30 cellular contexts compared by ENCODE assay signal in genomic region chrX:65331371-65331770, GRCh38.
DNase-seq lines count a peak whose midpoint lies in the region; ATAC-seq, FAIRE-seq and TF ChIP-seq lines count a peak whose summit lies in the region.
"Had no signal": no experiment of that assay in that cellular context is flagged by ENCODE, and none has a peak within 500 bp of the region (broad histone marks: within the 10 kb centered on the region; RNA-seq: fewer than 3 reads in every experiment).

No MANE protein-coding gene starts in this region.

- intact Hi-C loops in aorta (cut with DNase I), result no loop called here

- H3K36me3 ChIP-seq in HEK293 (ENCODE audit: control insufficient read depth in 2 of 2, insufficient read depth in 1 of 2, low read length in 2 of 2) (no peaks in the 10 kb centered on the region), aorta (ENCODE audit: control insufficient read depth in 1 of 2, insufficient read depth in 2 of 2, low read length in 1 of 2) (no peaks in the 10 kb centered on the region)
- H3K36me3 ChIP-seq: BE2C; BLaER1; BLaER1 treated with 17β-estradiol and CSF1 and Interleukin-3, amounts not matched to agents 10 nM and 100 nM had no signal

- no peak for TF ChIP-seq EP300 in A549 (IDR thresholded peaks at IDR 0.05)

- POLR2A ChIA-PET in A549 (lab: Yijun Ruan, JAX) (no interaction called here), HEK293 (lab: Yijun Ruan, JAX) (no interaction called here)

- H3K27me3 ChIP-seq in aorta (ENCODE audit: control insufficient read depth in 1 of 2, insufficient read depth in 2 of 2, low read length in 1 of 2), result no peaks in the 10 kb centered on the region
- H3K27me3 ChIP-seq: BE2C had no signal

- no peak for TF ChIP-seq POLR2A in A549 (IDR thresholded peaks at IDR 0.05; ENCODE audit: low read length)

- H3K9me3 ChIP-seq in A549 (no peaks in the 10 kb centered on the region), HEK293 (ENCODE audit: control insufficient read depth, insufficient read depth, low read depth, low read length) (no peaks in the 10 kb centered on the region), aorta (ENCODE audit: control insufficient read depth, low read length) (peaks cover 2% of the 10 kb centered on the region)
- H3K9me3 ChIP-seq: BE2C, Caco-2 had no signal

- DNase-seq in A549 (ENCODE audit: low read depth in 1 of 2, low spot score in 1 of 2) (no peak), aorta (no peak)
- no peak for DNase-seq in activated CD4-positive, alpha-beta T cell treated with anti-CD3 and anti-CD28 coated beads for 4 hours
- DNase-seq: 8988T; ACHN; AML-193; BE2C; C1 segment of cervical spinal cord; Caco-2; Calu3; CD4-positive, alpha-beta memory T cell; CD4-positive, alpha-beta T cell; CD4-positive, CD25-positive, alpha-beta regulatory T cell; CD8-positive, alpha-beta memory T cell; CD8-positive, alpha-beta T cell; COR-L47; DMS 273 treated with DMSO at 0.1 percent for 48 hours; DMS153; DMS53; DMS79; DMS79 treated with DMSO at 0.1 percent for 48 hours; DND-41; EL had no signal

- H3K4me1 ChIP-seq in A549 (no peaks in the 10 kb centered on the region), HEK293 (ENCODE audit: control insufficient read depth, insufficient read depth, low read length) (no peaks in the 10 kb centered on the region), aorta (ENCODE audit: control insufficient read depth in 1 of 2, insufficient read depth in 2 of 2, low read length in 2 of 2) (no peaks in the 10 kb centered on the region)
- H3K4me1 ChIP-seq: BE2C; BLaER1; BLaER1 treated with 17β-estradiol and CSF1 and Interleukin-3, amounts not matched to agents 10 nM and 100 nM; Caco-2 had no signal

- 0% methylated on average over 1 of the region's 1 CpG for WGBS in A549 (ENCODE audit: missing lambda C conversion rate)
- 72 to 84% methylated on average over 1 of the region's 1 CpG for WGBS in aorta, 2 donors

- ATAC-seq in A549 (no peak), aorta (ENCODE audit: low FRiP score) (no peak)
- ATAC-seq: CD8-positive, alpha-beta T cell had no signal

- no peak for TF ChIP-seq RAD21 in A549 (conservative IDR thresholded peaks at IDR 0.05 in 1 of 2, IDR thresholded peaks at IDR 0.05 in 1 of 2)

- H3K4me3 ChIP-seq in A549 (no peak overlapping the region), HEK293 (ENCODE audit: low read depth, low read length) (no peak overlapping the region), aorta (ENCODE audit: low read length in 2 of 2) (no peak overlapping the region)
- H3K4me3 ChIP-seq: BLaER1; BLaER1 treated with 17β-estradiol and CSF1 and Interleukin-3, amounts not matched to agents 10 nM and 100 nM had no signal

- CTCF ChIA-PET in A549 (lab: Yijun Ruan, JAX), result no interaction called here
- CTCF ChIA-PET in HEK293 (lab: Yijun Ruan, JAX), result interaction anchor here (0.5 kb wide), 1 partner anchor 17 kb away, joined by 3 read pairs; no protein-coding TSS in a partner anchor

- no peak overlapping the region for H3K27ac ChIP-seq in A549
- H3K27ac ChIP-seq in HEK293 (ENCODE audit: extremely low read depth, low read depth, low read length), result no peak overlapping the region
- H3K27ac ChIP-seq in aorta (ENCODE audit: low read depth in 1 of 2, low read length in 2 of 2), result no peak overlapping the region
- H3K27ac ChIP-seq: 22Rv1; BLaER1; BLaER1 treated with 17β-estradiol and CSF1 and Interleukin-3, amounts not matched to agents 10 nM and 100 nM; C4-2B had no signal

- no peak overlapping the region for H3K4me2 ChIP-seq in A549
- H3K4me2 ChIP-seq: BLaER1; BLaER1 treated with 17β-estradiol and CSF1 and Interleukin-3, amounts not matched to agents 10 nM and 100 nM had no signal

- FAIRE-seq in A549 (lab: Jason Lieb, UNC), result no peak
- FAIRE-seq: A204.1, D721Med had no signal

- TF ChIP-seq CTCF in A549 (IDR thresholded peaks at IDR 0.05) (no peak), HEK293 (tag by site-specific recombination; IDR thresholded peaks at IDR 0.05) (no peak)

TF ChIP-seq in A549, 52 proteins besides CTCF, POLR2A, EP300 and RAD21:
- TF ChIP-seq RFX5 (IDR thresholded peaks at IDR 0.05) (no peak), ZC3H11A (IDR thresholded peaks at IDR 0.05) (peak; percentile 77)

TF ChIP-seq in HEK293, 187 proteins besides CTCF, POLR2A, EP300 and RAD21 (continues in another document):
- TF ChIP-seq ZNF426 (tag by site-specific recombination; IDR thresholded peaks at IDR 0.05) (peak; percentile 50), ZBTB8A (tag by site-specific recombination; IDR thresholded peaks at IDR 0.05) (peak; percentile 38; the same call in 1 of the 2 replicates), ZNF785 (tag by site-specific recombination; IDR thresholded peaks at IDR 0.05) (no peak), ZNF140 (tag by site-specific recombination; IDR thresholded peaks at IDR 0.05) (peak; percentile 17; the same call in 1 of the 2 replicates), ZNF791 (tag by site-specific recombination; IDR thresholded peaks at IDR 0.05) (no peak), ZNF19 (tag by site-specific recombination; IDR thresholded peaks at IDR 0.05; ENCODE audit: low read depth) (no peak), ZNF488 (tag by site-specific recombination; IDR thresholded peaks at IDR 0.05) (no peak), ZBTB11 (tag by site-specific recombination; conservative IDR thresholded peaks at IDR 0.05; ENCODE audit: low read depth) (peak; percentile 45; the same call in 1 of the 2 replicates), ZNF311 (tag by site-specific recombination; IDR thresholded peaks at IDR 0.05; ENCODE audit: borderline replicate concordance) (no peak), SETDB1 (IDR thresholded peaks at IDR 0.05; ENCODE audit: insufficient read length, low read length) (no peak), PBX3 (CRISPR knock-in tag; IDR thresholded peaks at IDR 0.05) (no peak), ZNF366 (tag by site-specific recombination; conservative IDR thresholded peaks at IDR 0.05) (no peak), ZNF645 (tag by site-specific recombination; IDR thresholded peaks at IDR 0.05) (no peak), ZNF133 (tag by site-specific recombination; IDR thresholded peaks at IDR 0.05) (no peak), ZNF529 (tag by site-specific recombination; IDR thresholded peaks at IDR 0.05; ENCODE audit: insufficient replicate concordance) (no peak), ZNF549 (tag by site-specific recombination; IDR thresholded peaks at IDR 0.05) (no peak), KLF9 (tag by site-specific recombination; IDR thresholded peaks at IDR 0.05; ENCODE audit: low read depth) (no peak), ZNF138 (tag by site-specific recombination; IDR thresholded peaks at IDR 0.05; ENCODE audit: borderline replicate concordance) (no peak)

Comparison
In these comparisons a context has a peak if more than half of its experiments do, and no peak if none do; other contexts are left out.
1. Of the 5 proteins assayed by ChIP-seq in both HEK293 and A549: peak only in HEK293: REST; only in A549: none; in both: none; in neither: 4.